1 cellular context compared by ENCODE assay signal in the genomic region with DNA sequence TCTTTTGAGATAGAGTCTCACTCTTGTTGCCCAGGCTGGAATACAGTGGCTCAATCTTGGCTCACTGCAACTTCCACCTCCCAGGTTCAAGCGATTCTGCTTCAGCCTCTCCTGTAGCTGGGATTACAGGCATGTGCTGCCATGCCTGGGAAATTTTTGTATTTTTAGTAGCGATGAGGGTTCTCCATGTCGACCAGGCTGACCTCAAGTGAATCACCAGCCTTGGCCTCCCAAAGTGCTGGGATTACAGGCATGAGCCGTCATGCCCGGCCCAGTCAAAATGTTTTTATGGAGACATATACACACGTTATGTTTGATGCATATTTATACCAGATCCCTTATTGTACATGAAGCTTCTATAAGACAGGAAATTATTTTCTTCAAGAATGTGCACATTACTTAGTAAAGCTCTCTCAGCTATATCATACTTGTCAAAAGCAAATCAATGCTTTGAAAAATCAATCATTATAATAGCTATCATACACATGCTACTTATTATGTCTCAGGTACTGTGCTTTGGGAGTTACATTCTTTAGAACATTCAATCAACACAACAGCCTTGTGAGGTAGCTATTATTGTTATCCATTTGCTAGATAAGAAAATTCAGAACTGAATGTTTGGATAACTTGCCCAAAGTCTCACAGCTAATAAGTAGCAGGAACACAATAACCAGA.
TF ChIP-seq lines count a peak whose summit lies in the region.

No MANE protein-coding gene starts in this region.

TF ChIP-seq in HCT116, 20 proteins besides CTCF, POLR2A, EP300 and RAD21 (continued from another document):
- TF ChIP-seq, protein P1, sequence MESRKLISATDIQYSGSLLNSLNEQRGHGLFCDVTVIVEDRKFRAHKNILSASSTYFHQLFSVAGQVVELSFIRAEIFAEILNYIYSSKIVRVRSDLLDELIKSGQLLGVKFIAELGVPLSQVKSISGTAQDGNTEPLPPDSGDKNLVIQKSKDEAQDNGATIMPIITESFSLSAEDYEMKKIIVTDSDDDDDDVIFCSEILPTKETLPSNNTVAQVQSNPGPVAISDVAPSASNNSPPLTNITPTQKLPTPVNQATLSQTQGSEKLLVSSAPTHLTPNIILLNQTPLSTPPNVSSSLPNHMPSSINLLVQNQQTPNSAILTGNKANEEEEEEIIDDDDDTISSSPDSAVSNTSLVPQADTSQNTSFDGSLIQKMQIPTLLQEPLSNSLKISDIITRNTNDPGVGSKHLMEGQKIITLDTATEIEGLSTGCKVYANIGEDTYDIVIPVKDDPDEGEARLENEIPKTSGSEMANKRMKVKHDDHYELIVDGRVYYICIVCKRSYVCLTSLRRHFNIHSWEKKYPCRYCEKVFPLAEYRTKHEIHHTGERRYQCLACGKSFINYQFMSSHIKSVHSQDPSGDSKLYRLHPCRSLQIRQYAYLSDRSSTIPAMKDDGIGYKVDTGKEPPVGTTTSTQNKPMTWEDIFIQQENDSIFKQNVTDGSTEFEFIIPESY (IDR thresholded peaks at IDR 0.05; ENCODE audit: extremely low read depth, insufficient replicate concordance, low read length), result no peak
- no peak for TF ChIP-seq EZH2 (IDR thresholded peaks at IDR 0.05)
- TF ChIP-seq EGR1 (IDR thresholded peaks at IDR 0.05; ENCODE audit: low read depth), result no peak
- no peak for TF ChIP-seq ELF1 (IDR thresholded peaks at IDR 0.05; ENCODE audit: borderline replicate concordance, low read depth)
- TF ChIP-seq ZNF274 (IDR thresholded peaks at IDR 0.05; ENCODE audit: low read depth, low read length), result no peak
- TF ChIP-seq EZH2phosphoT487 (IDR thresholded peaks at IDR 0.05; ENCODE audit: borderline replicate concordance), result no peak
- no peak for TF ChIP-seq JUND (IDR thresholded peaks at IDR 0.05)
- TF ChIP-seq, protein P2, sequence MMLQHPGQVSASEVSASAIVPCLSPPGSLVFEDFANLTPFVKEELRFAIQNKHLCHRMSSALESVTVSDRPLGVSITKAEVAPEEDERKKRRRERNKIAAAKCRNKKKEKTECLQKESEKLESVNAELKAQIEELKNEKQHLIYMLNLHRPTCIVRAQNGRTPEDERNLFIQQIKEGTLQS (IDR thresholded peaks at IDR 0.05), result no peak
- TF ChIP-seq, protein P3, sequence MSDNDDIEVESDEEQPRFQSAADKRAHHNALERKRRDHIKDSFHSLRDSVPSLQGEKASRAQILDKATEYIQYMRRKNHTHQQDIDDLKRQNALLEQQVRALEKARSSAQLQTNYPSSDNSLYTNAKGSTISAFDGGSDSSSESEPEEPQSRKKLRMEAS (IDR thresholded peaks at IDR 0.05), result no peak
- TF ChIP-seq FOSL1 (IDR thresholded peaks at IDR 0.05; ENCODE audit: low read depth), result no peak
- TF ChIP-seq TCF7L2 (IDR thresholded peaks at IDR 0.05; ENCODE audit: borderline replicate concordance, extremely low read depth, insufficient read depth, insufficient read length), result no peak
TF ChIP-seq in HCT116: peak in this region for 0.
